Comparison of ENCODE assay signal across 1 cellular context in the genomic region with DNA sequence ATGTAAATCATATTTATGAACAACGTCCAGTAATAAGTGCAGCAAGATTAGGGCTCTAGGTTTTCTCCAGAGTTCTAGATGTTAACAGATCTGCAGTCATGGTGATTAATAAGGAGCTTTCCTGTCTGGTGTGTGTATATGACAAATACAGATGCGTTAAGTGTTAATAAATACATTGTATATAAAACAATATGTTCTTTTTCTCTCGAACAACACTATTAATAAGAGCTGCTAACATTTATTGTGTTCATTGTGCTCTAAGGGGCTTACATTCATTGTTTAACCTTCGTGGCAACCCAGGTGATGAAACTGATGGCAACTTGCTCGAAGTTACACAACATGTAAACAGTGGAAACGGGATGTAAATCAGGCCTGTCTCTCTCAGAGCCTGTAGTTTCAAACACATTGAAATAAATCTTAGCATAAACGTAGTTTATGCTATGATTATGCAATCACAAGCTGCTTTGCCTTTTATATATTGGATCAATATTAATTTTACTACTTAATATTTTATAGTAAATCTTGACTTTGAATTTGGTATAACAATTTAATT.
A peak's percentile ranks its signal among the peaks of the same experiment; 100 is the strongest.
TF ChIP-seq lines count a peak whose summit lies in the region.

No MANE protein-coding gene starts in this region.

TF ChIP-seq in K562, 482 proteins besides CTCF, POLR2A, EP300 and RAD21 (continued from another document and continues in another):
- no peak for TF ChIP-seq ILF3 (IDR thresholded peaks at IDR 0.05; ENCODE audit: borderline replicate concordance)
- no peak for TF ChIP-seq NFIX (CRISPR knock-in tag; IDR thresholded peaks at IDR 0.05; ENCODE audit: low read depth)
- no peak for TF ChIP-seq NFIC (IDR thresholded peaks at IDR 0.05)
- TF ChIP-seq MEIS2 (IDR thresholded peaks at IDR 0.05; ENCODE audit: partially characterized antibody): peak; percentile 87
- TF ChIP-seq ZNF384 (IDR thresholded peaks at IDR 0.05; ENCODE audit: low read depth, low read length): no peak
- no peak for TF ChIP-seq ZNF785 (CRISPR knock-in tag; IDR thresholded peaks at IDR 0.05)
- TF ChIP-seq, protein P1, sequence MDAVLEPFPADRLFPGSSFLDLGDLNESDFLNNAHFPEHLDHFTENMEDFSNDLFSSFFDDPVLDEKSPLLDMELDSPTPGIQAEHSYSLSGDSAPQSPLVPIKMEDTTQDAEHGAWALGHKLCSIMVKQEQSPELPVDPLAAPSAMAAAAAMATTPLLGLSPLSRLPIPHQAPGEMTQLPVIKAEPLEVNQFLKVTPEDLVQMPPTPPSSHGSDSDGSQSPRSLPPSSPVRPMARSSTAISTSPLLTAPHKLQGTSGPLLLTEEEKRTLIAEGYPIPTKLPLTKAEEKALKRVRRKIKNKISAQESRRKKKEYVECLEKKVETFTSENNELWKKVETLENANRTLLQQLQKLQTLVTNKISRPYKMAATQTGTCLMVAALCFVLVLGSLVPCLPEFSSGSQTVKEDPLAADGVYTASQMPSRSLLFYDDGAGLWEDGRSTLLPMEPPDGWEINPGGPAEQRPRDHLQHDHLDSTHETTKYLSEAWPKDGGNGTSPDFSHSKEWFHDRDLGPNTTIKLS (IDR thresholded peaks at IDR 0.05; ENCODE audit: borderline replicate concordance, low read depth): peak; percentile 88
- no peak for TF ChIP-seq KLF1 (tag; IDR thresholded peaks at IDR 0.05)
- TF ChIP-seq MITF (IDR thresholded peaks at IDR 0.05): no peak
- TF ChIP-seq BDP1 (IDR thresholded peaks at IDR 0.05; ENCODE audit: insufficient read depth, insufficient read length): no peak
- TF ChIP-seq PKNOX1 (IDR thresholded peaks at IDR 0.05): peak; percentile 87
- no peak for TF ChIP-seq ZNF184 (CRISPR knock-in tag; IDR thresholded peaks at IDR 0.05)
- no peak for TF ChIP-seq RFX1 (IDR thresholded peaks at IDR 0.05)
- TF ChIP-seq ZNF75A (CRISPR knock-in tag; IDR thresholded peaks at IDR 0.05): no peak
- TF ChIP-seq KLF13 (tag; IDR thresholded peaks at IDR 0.05; ENCODE audit: borderline replicate concordance, low read depth): no peak
- TF ChIP-seq POLR2AphosphoS2 (IDR thresholded peaks at IDR 0.05; ENCODE audit: low read length): no peak
- TF ChIP-seq LEF1 (IDR thresholded peaks at IDR 0.05): peak; percentile 68; the same call in 1 of the 2 replicates
- no peak for TF ChIP-seq TSC22D4 (tag; IDR thresholded peaks at IDR 0.05)
- TF ChIP-seq ZNF717 (CRISPR knock-in tag; IDR thresholded peaks at IDR 0.05): no peak
- peak; percentile 72 for TF ChIP-seq ATF3 (IDR thresholded peaks at IDR 0.05)
- no peak for TF ChIP-seq ATF3 (CRISPR knock-in tag; conservative IDR thresholded peaks at IDR 0.05)
- no peak for TF ChIP-seq SIN3A (IDR thresholded peaks at IDR 0.05; ENCODE audit: borderline replicate concordance in 2 of 2, control insufficient read depth in 1 of 2, low read depth in 2 of 2, low read length in 2 of 2)
- TF ChIP-seq POLR2H (tag; IDR thresholded peaks at IDR 0.05; ENCODE audit: low read depth): peak; percentile 83
- TF ChIP-seq ARID3A (IDR thresholded peaks at IDR 0.05; ENCODE audit: borderline replicate concordance, low read depth, low read length): peak; percentile 31; the same call in 1 of the 2 replicates
- TF ChIP-seq EGR1 (conservative IDR thresholded peaks at IDR 0.05): no peak
- TF ChIP-seq SMAD4 (CRISPR knock-in tag; conservative IDR thresholded peaks at IDR 0.05): no peak
- no peak for TF ChIP-seq EWSR1 (IDR thresholded peaks at IDR 0.05; ENCODE audit: borderline replicate concordance, low read depth, partially characterized antibody)
- no peak for TF ChIP-seq FOXP4 (CRISPR knock-in tag; IDR thresholded peaks at IDR 0.05; ENCODE audit: borderline replicate concordance)
- no peak for TF ChIP-seq DNMT1 (IDR thresholded peaks at IDR 0.05)
- no peak for TF ChIP-seq MYNN (IDR thresholded peaks at IDR 0.05)
- TF ChIP-seq MYNN (CRISPR knock-in tag; IDR thresholded peaks at IDR 0.05): no peak
- TF ChIP-seq SMARCA4 (IDR thresholded peaks at IDR 0.05): 0 out of 2 replicates have a peak, but pooled peaks have one; percentile 20
- TF ChIP-seq CBX1 (IDR thresholded peaks at IDR 0.05; ENCODE audit: low read depth): no peak
- TF ChIP-seq RBM17 (IDR thresholded peaks at IDR 0.05; ENCODE audit: borderline replicate concordance, low read depth, low read length): no peak
- TF ChIP-seq JUN (IDR thresholded peaks at IDR 0.05; ENCODE audit: borderline replicate concordance, low read depth, low read length): no peak
- TF ChIP-seq JUN (CRISPR knock-in tag; IDR thresholded peaks at IDR 0.05; ENCODE audit: borderline replicate concordance): no peak
- TF ChIP-seq, protein P2, sequence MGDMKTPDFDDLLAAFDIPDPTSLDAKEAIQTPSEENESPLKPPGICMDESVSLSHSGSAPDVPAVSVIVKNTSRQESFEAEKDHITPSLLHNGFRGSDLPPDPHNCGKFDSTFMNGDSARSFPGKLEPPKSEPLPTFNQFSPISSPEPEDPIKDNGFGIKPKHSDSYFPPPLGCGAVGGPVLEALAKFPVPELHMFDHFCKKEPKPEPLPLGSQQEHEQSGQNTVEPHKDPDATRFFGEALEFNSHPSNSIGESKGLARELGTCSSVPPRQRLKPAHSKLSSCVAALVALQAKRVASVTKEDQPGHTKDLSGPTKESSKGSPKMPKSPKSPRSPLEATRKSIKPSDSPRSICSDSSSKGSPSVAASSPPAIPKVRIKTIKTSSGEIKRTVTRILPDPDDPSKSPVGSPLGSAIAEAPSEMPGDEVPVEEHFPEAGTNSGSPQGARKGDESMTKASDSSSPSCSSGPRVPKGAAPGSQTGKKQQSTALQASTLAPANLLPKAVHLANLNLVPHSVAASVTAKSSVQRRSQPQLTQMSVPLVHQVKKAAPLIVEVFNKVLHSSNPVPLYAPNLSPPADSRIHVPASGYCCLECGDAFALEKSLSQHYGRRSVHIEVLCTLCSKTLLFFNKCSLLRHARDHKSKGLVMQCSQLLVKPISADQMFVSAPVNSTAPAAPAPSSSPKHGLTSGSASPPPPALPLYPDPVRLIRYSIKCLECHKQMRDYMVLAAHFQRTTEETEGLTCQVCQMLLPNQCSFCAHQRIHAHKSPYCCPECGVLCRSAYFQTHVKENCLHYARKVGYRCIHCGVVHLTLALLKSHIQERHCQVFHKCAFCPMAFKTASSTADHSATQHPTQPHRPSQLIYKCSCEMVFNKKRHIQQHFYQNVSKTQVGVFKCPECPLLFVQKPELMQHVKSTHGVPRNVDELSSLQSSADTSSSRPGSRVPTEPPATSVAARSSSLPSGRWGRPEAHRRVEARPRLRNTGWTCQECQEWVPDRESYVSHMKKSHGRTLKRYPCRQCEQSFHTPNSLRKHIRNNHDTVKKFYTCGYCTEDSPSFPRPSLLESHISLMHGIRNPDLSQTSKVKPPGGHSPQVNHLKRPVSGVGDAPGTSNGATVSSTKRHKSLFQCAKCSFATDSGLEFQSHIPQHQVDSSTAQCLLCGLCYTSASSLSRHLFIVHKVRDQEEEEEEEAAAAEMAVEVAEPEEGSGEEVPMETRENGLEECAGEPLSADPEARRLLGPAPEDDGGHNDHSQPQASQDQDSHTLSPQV (IDR thresholded peaks at IDR 0.05): no peak
- no peak for TF ChIP-seq NFYB (IDR thresholded peaks at IDR 0.05; ENCODE audit: extremely low read depth, insufficient read length)
- TF ChIP-seq POU5F1 (IDR thresholded peaks at IDR 0.05; ENCODE audit: borderline replicate concordance, low read depth, low read length, partially characterized antibody): no peak
- TF ChIP-seq, protein P3, sequence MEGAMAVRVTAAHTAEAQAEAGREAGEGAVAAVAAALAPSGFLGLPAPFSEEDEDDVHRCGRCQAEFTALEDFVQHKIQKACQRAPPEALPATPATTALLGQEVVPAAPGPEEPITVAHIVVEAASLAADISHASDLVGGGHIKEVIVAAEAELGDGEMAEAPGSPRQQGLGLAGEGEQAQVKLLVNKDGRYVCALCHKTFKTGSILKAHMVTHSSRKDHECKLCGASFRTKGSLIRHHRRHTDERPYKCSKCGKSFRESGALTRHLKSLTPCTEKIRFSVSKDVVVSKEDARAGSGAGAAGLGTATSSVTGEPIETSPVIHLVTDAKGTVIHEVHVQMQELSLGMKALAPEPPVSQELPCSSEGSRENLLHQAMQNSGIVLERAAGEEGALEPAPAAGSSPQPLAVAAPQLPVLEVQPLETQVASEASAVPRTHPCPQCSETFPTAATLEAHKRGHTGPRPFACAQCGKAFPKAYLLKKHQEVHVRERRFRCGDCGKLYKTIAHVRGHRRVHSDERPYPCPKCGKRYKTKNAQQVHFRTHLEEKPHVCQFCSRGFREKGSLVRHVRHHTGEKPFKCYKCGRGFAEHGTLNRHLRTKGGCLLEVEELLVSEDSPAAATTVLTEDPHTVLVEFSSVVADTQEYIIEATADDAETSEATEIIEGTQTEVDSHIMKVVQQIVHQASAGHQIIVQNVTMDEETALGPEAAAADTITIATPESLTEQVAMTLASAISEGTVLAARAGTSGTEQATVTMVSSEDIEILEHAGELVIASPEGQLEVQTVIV (CRISPR knock-in tag; IDR thresholded peaks at IDR 0.05; ENCODE audit: borderline replicate concordance): no peak
- TF ChIP-seq SMARCC2 (IDR thresholded peaks at IDR 0.05; ENCODE audit: low read depth): peak; percentile 54; the same call in 1 of the 2 replicates
- no peak for TF ChIP-seq ZNF586 (CRISPR knock-in tag; conservative IDR thresholded peaks at IDR 0.05)
- TF ChIP-seq SMARCE1 (IDR thresholded peaks at IDR 0.05): no peak; the same call in 1 of the 2 replicates
- TF ChIP-seq NR1H2 (CRISPR knock-in tag; IDR thresholded peaks at IDR 0.05): no peak
- no peak for TF ChIP-seq MIER1 (IDR thresholded peaks at IDR 0.05; ENCODE audit: low read depth)
- no peak for TF ChIP-seq HNRNPL (IDR thresholded peaks at IDR 0.05; ENCODE audit: low read depth, low read length)
- no peak for TF ChIP-seq YY1 (IDR thresholded peaks at IDR 0.05; ENCODE audit: borderline replicate concordance in 1 of 3, control insufficient read depth in 1 of 3, extremely low read depth in 1 of 3, insufficient read depth in 3 of 3, insufficient read length in 1 of 3, insufficient replicate concordance in 2 of 3, low read depth in 1 of 3, low read length in 2 of 3)
- TF ChIP-seq SPI1 (IDR thresholded peaks at IDR 0.05; ENCODE audit: borderline replicate concordance, low read depth, low read length): no peak
- TF ChIP-seq HDAC8 (tag; IDR thresholded peaks at IDR 0.05): no peak
- TF ChIP-seq GATAD2A (IDR thresholded peaks at IDR 0.05): no peak
- no peak; the same call in 1 of the 2 replicates for TF ChIP-seq ETV1 (tag; conservative IDR thresholded peaks at IDR 0.05; ENCODE audit: low read depth)
